ENCODE assay signal across 21 cellular contexts in the genomic region with DNA sequence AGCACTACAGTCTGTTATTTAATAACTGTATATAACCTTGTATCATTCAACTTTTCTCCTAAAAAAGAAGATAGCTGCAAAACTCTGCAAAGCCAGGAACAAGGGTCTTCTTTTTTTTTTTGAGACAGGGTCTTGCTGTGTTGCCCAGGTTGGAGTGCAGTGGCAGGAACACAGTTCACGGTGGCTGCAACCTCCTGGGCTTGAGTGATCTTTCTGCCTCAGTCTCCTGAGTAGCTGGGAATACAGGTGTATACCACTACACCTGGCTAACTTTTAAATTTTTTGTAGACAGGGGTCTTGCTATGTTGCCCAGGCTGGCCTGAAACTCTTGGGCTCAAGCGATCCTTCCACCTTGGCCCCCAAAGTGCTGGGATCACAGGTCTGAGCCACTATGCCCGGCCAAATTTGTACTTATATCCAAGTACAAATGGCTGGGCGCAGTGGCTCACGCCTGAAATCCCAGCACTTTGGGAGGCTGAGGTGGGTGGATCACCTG. TPM values are rescaled to one million over a fixed set of nuclear protein-coding genes. Genes with fewer than 3 reads are reported as not detected.
"Had no signal": no experiment of that assay in that cellular context is flagged by ENCODE, and none has a peak within 500 bp of the region (broad histone marks: within the 10 kb centered on the region; RNA-seq: fewer than 3 reads in every experiment).

No MANE protein-coding gene starts in this region.

- H3K27me3 Mint-ChIP-seq: IgD-negative memory B cell, T-cell had no signal

- DNase-seq: KG1, MG63, NCI-H1092, NCI-H1105 treated with DMSO at 0.1 percent for 48 hours, NCI-H1417 treated with DMSO at 0.1 percent for 48 hours, NCI-H146, NCI-H1930, NCI-H2081, NCI-H2107, NCI-H2227 treated with DMSO at 0.1 percent for 48 hours, NCI-H524, NCI-H526 treated with DMSO at 0.1 percent for 48 hours, Right ventricle myocardium superior, SIG-M5, T-cell had no signal

- H3K27me3 ChIP-seq: MG63, SJSA1 had no signal

- FAIRE-seq: RCC 7860 had no signal

- ATAC-seq: T-cell had no signal

- H3K4me1 ChIP-seq: SJSA1 had no signal

- H3K27ac ChIP-seq: SJSA1 had no signal

- H3K9me3 ChIP-seq: MG63, SJSA1 had no signal

- H3K9me3 Mint-ChIP-seq: IgD-negative memory B cell, T-cell had no signal

- H3K4me3 Mint-ChIP-seq: IgD-negative memory B cell, T-cell had no signal

- H3K4me3 ChIP-seq: MG63, SJSA1, SK-N-MC had no signal

RNA-seq across cellular contexts. Expression of a gene that starts 21.4 kb away (rescaled TPM):
- total RNA-seq: HT1080, NCI-H460, Right ventricle myocardium superior, SJSA1, T-cell had no signal
